In the genomic region with DNA sequence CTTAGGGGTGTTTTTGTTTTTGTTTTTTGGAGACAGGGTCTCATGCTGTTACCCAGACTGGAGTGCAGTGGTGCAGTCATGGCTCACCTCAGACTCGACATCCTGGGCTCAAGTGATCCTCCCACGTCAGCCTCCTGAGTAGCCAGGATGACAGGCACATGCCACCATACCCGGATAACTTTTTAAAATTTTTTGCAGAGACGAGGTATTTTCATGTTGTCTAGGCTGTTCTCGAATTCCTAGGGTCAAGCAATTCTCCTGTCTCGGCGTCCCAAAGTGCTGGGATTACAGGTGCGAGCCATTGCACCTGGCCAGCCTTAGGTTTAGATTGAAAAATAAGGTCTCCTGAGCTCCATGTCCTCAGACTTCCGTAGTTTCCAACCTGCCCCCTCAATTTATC, we compare ENCODE assay signal across 18 cellular contexts. TPM values are rescaled to one million over a fixed set of nuclear protein-coding genes. Genes with fewer than 3 reads are reported as not detected.
DNase-seq lines count a peak whose midpoint lies in the region; ATAC-seq, FAIRE-seq and TF ChIP-seq lines count a peak whose summit lies in the region.
"Had no signal": no experiment of that assay in that cellular context is flagged by ENCODE, and none has a peak within 500 bp of the region (broad histone marks: within the 10 kb centered on the region; RNA-seq: fewer than 3 reads in every experiment).

No MANE protein-coding gene starts in this region.

- dilution Hi-C loops in IMR-90 (cut with HindIII; ENCODE audit: low sequenced_read_pairs, unreplicated experiment), result no loop called here

- BruUV-seq in IMR-90 (replicated peaks; lab: Mats Ljungman, UMichigan), result no TSS peak

- no peaks in the 10 kb centered on the region for H3K27me3 ChIP-seq in IMR-90 (ENCODE audit: control insufficient read depth, insufficient read depth, low read length)
- no peaks in the 10 kb centered on the region for H3K27me3 ChIP-seq in trophoblast cell (ENCODE audit: insufficient read depth, low read length)

- no peak overlapping the region for H4K91ac ChIP-seq in IMR-90 (ENCODE audit: insufficient read depth, low read depth, low read length)
- no peak overlapping the region for H4K91ac ChIP-seq in trophoblast cell (ENCODE audit: low read depth, low read length)

- peak overlapping the region; percentile 1 for H3K27ac Mint-ChIP-seq in chondrocyte (ENCODE audit: unreplicated experiment)
- no peak overlapping the region for H3K27ac Mint-ChIP-seq in activated T-helper 2 cell treated with anti-CD3 and anti-CD28 coated beads, Interferon-gamma antibody, Interleukin-2, Interleukin-4, amounts not matched to agents 10 μg/mL and 5 μg/mL and 100 μg/mL, durations not matched to agents 14 hours and 24 hours and 36 hours
- H3K27ac Mint-ChIP-seq: B cell; CD4-positive, alpha-beta memory T cell had no signal

- H3K9me3 Mint-ChIP-seq in chondrocyte (ENCODE audit: low read depth), result no peaks in the 10 kb centered on the region
- no peaks in the 10 kb centered on the region for H3K9me3 Mint-ChIP-seq in activated T-helper 2 cell treated with anti-CD3 and anti-CD28 coated beads, Interferon-gamma antibody, Interleukin-2, Interleukin-4, amounts not matched to agents 10 μg/mL and 5 μg/mL and 100 μg/mL, durations not matched to agents 14 hours and 24 hours and 36 hours
- H3K9me3 Mint-ChIP-seq: CD4-positive, alpha-beta memory T cell had no signal

- no peak for DNase-seq in A549 (ENCODE audit: low read depth in 1 of 2, low spot score in 1 of 2)
- no peak for DNase-seq in IMR-90
- DNase-seq in chondrocyte (ENCODE audit: low spot score), result no peak
- DNase-seq in trophoblast cell, result peak; percentile 78 to 91
- DNase-seq in NCI-H2029 (lab: John Stamatoyannopoulos, UW), result no peak
- no peak for DNase-seq in activated T-helper 2 cell treated with anti-CD3 and anti-CD28 coated beads, Interferon-gamma antibody, Interleukin-2, Interleukin-4, amounts not matched to agents 10 μg/mL and 5 μg/mL and 100 μg/mL, durations not matched to agents 14 hours and 24 hours and 36 hours (ENCODE audit: low spot score)
- DNase-seq in NCI-H1436 (lab: John Stamatoyannopoulos, UW), result no peak
- DNase-seq: 8988T; CD4-positive, alpha-beta memory T cell; DND-41; GDM1 had no signal

- no peak overlapping the region for H3K23ac ChIP-seq in IMR-90 (ENCODE audit: low read depth, low read length)
- H3K23ac ChIP-seq in trophoblast cell (ENCODE audit: low read length), result no peak overlapping the region

- H4K20me1 ChIP-seq in IMR-90 (ENCODE audit: insufficient read depth, low read length), result peaks cover 2% of the 10 kb centered on the region; the same call in 1 of the 2 replicates

- TF ChIP-seq CTCF in A549 (IDR thresholded peaks at IDR 0.05), result no peak
- no peak for TF ChIP-seq CTCF in IMR-90 (conservative IDR thresholded peaks at IDR 0.05; ENCODE audit: low read depth, low read length)
- no peak for TF ChIP-seq CTCF in chondrocyte (IDR thresholded peaks at IDR 0.05)

- H3K9me3 ChIP-seq in A549 (no peaks in the 10 kb centered on the region), IMR-90 (ENCODE audit: control insufficient read depth, insufficient read depth, low read length) (no peaks in the 10 kb centered on the region), trophoblast cell (ENCODE audit: insufficient read depth, low read depth, low read length) (no peaks in the 10 kb centered on the region)

- no peaks in the 10 kb centered on the region for H3K36me3 Mint-ChIP-seq in chondrocyte (ENCODE audit: low read depth)
- no peaks in the 10 kb centered on the region for H3K36me3 Mint-ChIP-seq in activated T-helper 2 cell treated with anti-CD3 and anti-CD28 coated beads, Interferon-gamma antibody, Interleukin-2, Interleukin-4, amounts not matched to agents 10 μg/mL and 5 μg/mL and 100 μg/mL, durations not matched to agents 14 hours and 24 hours and 36 hours (ENCODE audit: low read depth)
- H3K36me3 Mint-ChIP-seq: CD4-positive, alpha-beta memory T cell had no signal

- H3K79me2 ChIP-seq in trophoblast cell (ENCODE audit: control insufficient read depth, insufficient read depth, low read length, poor library complexity), result no peaks in the 10 kb centered on the region

- H3K9ac ChIP-seq in IMR-90 (ENCODE audit: low read depth, low read length), result no peak overlapping the region
- H3K9ac ChIP-seq in trophoblast cell (ENCODE audit: low read length), result no peak overlapping the region

- H3K9me1 ChIP-seq in IMR-90 (ENCODE audit: insufficient read depth, low read length), result peaks cover 9% of the 10 kb centered on the region

- H3K4me3 Mint-ChIP-seq in chondrocyte (ENCODE audit: unreplicated experiment), result no peak overlapping the region
- no peak overlapping the region for H3K4me3 Mint-ChIP-seq in activated T-helper 2 cell treated with anti-CD3 and anti-CD28 coated beads, Interferon-gamma antibody, Interleukin-2, Interleukin-4, amounts not matched to agents 10 μg/mL and 5 μg/mL and 100 μg/mL, durations not matched to agents 14 hours and 24 hours and 36 hours (ENCODE audit: low read depth)
- H3K4me3 Mint-ChIP-seq: B cell; CD4-positive, alpha-beta memory T cell had no signal

- no peak overlapping the region for H2BK20ac ChIP-seq in IMR-90 (ENCODE audit: low read depth, low read length)

- H3K4me1 ChIP-seq in A549 (peaks cover 47% of the 10 kb centered on the region), IMR-90 (ENCODE audit: control insufficient read depth, insufficient read depth, low read length) (peaks cover 11% of the 10 kb centered on the region), trophoblast cell (ENCODE audit: control insufficient read depth in 1 of 2, insufficient read depth in 2 of 2, low read length in 2 of 2) (peaks cover 0 to 3% of the 10 kb centered on the region in 2 experiments)

- POLR2A ChIA-PET in A549 (lab: Yijun Ruan, JAX) (interaction anchor here (0.8 kb wide), 1 partner anchor 13 kb away, joined by 3 read pairs; no protein-coding TSS in a partner anchor), IMR-90 (lab: Charles Lee; ENCODE audit: unreplicated experiment) (interaction anchor here (1.1 kb wide), 1 partner anchor 14 kb away, joined by 3 read pairs; the partner anchor contains the start of gene ANXA2)

- H3K4me3 ChIP-seq in A549, result no peak overlapping the region
- H3K4me3 ChIP-seq in IMR-90 (ENCODE audit: insufficient read depth, low read depth, low read length), result no peak overlapping the region
- no peak overlapping the region for H3K4me3 ChIP-seq in trophoblast cell (ENCODE audit: low read depth, low read length)

- no peak overlapping the region for H4K8ac ChIP-seq in IMR-90 (ENCODE audit: low read depth in 2 of 2, low read length in 2 of 2)
- no peak overlapping the region for H4K8ac ChIP-seq in trophoblast cell (ENCODE audit: low read depth, low read length)

- H4K5ac ChIP-seq in IMR-90 (ENCODE audit: low read depth, low read length), result no peak overlapping the region

- H2BK12ac ChIP-seq in trophoblast cell (ENCODE audit: low read length), result no peak overlapping the region

- H3K4ac ChIP-seq in IMR-90 (ENCODE audit: low read depth, low read length), result 0 out of 2 replicates have a peak overlapping the region, but pooled peaks have one; percentile 7
- H3K4ac ChIP-seq in trophoblast cell (ENCODE audit: low read depth, low read length), result no peak overlapping the region

- no peak overlapping the region for H4K12ac ChIP-seq in trophoblast cell (ENCODE audit: low read depth, low read length)

- H3K36me3 ChIP-seq in IMR-90 (ENCODE audit: control insufficient read depth, insufficient read depth, low read length) (no peaks in the 10 kb centered on the region), trophoblast cell (ENCODE audit: control insufficient read depth in 1 of 2, insufficient read depth in 2 of 2, low read length in 2 of 2) (no peaks in the 10 kb centered on the region)

- H3K27ac ChIP-seq in A549 (peak overlapping the region; percentile 13 to 90; a peak in 4 of 6 replicates), IMR-90 (ENCODE audit: insufficient read depth, low read length) (no peak overlapping the region), trophoblast cell (ENCODE audit: low read depth, low read length) (no peak overlapping the region)
- H3K27ac ChIP-seq: C4-2B, HL-60 had no signal

- H2AFZ ChIP-seq in IMR-90 (replicated peaks; ENCODE audit: low read length, poor library complexity), result no peak overlapping the region
- H2AFZ ChIP-seq in trophoblast cell (ENCODE audit: insufficient read depth, low read length, poor library complexity), result no peak overlapping the region

- TF ChIP-seq POLR2A in A549 (IDR thresholded peaks at IDR 0.05; ENCODE audit: low read length) (no peak), IMR-90 (IDR thresholded peaks at IDR 0.05; ENCODE audit: low read depth, low read length) (no peak)

- ATAC-seq in A549, result no peak
- ATAC-seq in IMR-90 (ENCODE audit: low read depth), result no peak
- ATAC-seq: HCT116 had no signal

- H3K4me2 ChIP-seq in A549 (no peak overlapping the region), IMR-90 (ENCODE audit: low read depth, low read length) (no peak overlapping the region), trophoblast cell (ENCODE audit: low read length) (no peak overlapping the region)

- intact Hi-C loops in IMR-90 (cut with micrococcal nuclease), result no loop called here
- intact Hi-C loops in activated T-helper 2 cell treated with anti-CD3 and anti-CD28 coated beads, Interferon-gamma antibody, Interleukin-2, Interleukin-4, amounts not matched to agents 10 μg/mL and 5 μg/mL and 100 μg/mL, durations not matched to agents 14 hours and 24 hours and 36 hours (cut with micrococcal nuclease), result no loop called here

- H3K27me3 Mint-ChIP-seq in chondrocyte (ENCODE audit: low read depth), result no peaks in the 10 kb centered on the region
- H3K27me3 Mint-ChIP-seq in activated T-helper 2 cell treated with anti-CD3 and anti-CD28 coated beads, Interferon-gamma antibody, Interleukin-2, Interleukin-4, amounts not matched to agents 10 μg/mL and 5 μg/mL and 100 μg/mL, durations not matched to agents 14 hours and 24 hours and 36 hours (ENCODE audit: low read depth), result no peaks in the 10 kb centered on the region
- H3K27me3 Mint-ChIP-seq: B cell; CD4-positive, alpha-beta memory T cell had no signal

- H3K18ac ChIP-seq in IMR-90 (ENCODE audit: low read depth, low read length) (no peak overlapping the region), trophoblast cell (ENCODE audit: low read length) (no peak overlapping the region)

- H3K14ac ChIP-seq in IMR-90 (replicated peaks; ENCODE audit: low read depth, low read length) (no peak overlapping the region), trophoblast cell (ENCODE audit: low read length) (no peak overlapping the region)

- in situ Hi-C loops in IMR-90 (cut with MboI; ENCODE audit: low sequenced_read_pairs), result no loop called here

- no peak overlapping the region for H2AK9ac ChIP-seq in IMR-90 (replicated peaks; ENCODE audit: low read depth, low read length, poor library complexity)

- CTCF ChIA-PET in A549 (lab: Yijun Ruan, JAX), result interaction anchor here (0.7 to 4.5 kb wide), 5 partner anchors 18 to 226 kb away, joined by 3 to 20 read pairs (median 4); no protein-coding TSS in a partner anchor
- CTCF ChIA-PET in IMR-90 (lab: Yijun Ruan, JAX), result no interaction called here

- H2BK5ac ChIP-seq in IMR-90 (ENCODE audit: low read depth, low read length, poor library complexity, severe bottlenecking) (no peak overlapping the region), trophoblast cell (ENCODE audit: low read depth, low read length, poor library complexity) (no peak overlapping the region)

- no peak for TF ChIP-seq RAD21 in A549 (conservative IDR thresholded peaks at IDR 0.05 in 1 of 2, IDR thresholded peaks at IDR 0.05 in 1 of 2)
- TF ChIP-seq RAD21 in IMR-90 (IDR thresholded peaks at IDR 0.05; ENCODE audit: low read length), result no peak

- no peak for TF ChIP-seq EP300 in A549 (IDR thresholded peaks at IDR 0.05)

- H3K4me1 Mint-ChIP-seq in chondrocyte (ENCODE audit: low read depth), result peaks cover 48% of the 10 kb centered on the region
- H3K4me1 Mint-ChIP-seq in activated T-helper 2 cell treated with anti-CD3 and anti-CD28 coated beads, Interferon-gamma antibody, Interleukin-2, Interleukin-4, amounts not matched to agents 10 μg/mL and 5 μg/mL and 100 μg/mL, durations not matched to agents 14 hours and 24 hours and 36 hours (ENCODE audit: low read depth), result peaks cover 12% of the 10 kb centered on the region

- FAIRE-seq in A549 (lab: Jason Lieb, UNC), result no peak
- FAIRE-seq: D721Med, GM12892, H54 had no signal

- no peak overlapping the region for H2BK15ac ChIP-seq in IMR-90 (ENCODE audit: low read depth, low read length)

- H3K79me1 ChIP-seq in IMR-90 (ENCODE audit: low read depth in 1 of 2, low read length in 2 of 2) (peaks cover 0 to 10% of the 10 kb centered on the region in 2 experiments; a peak in 2 of 4 replicates), trophoblast cell (ENCODE audit: low read length) (no peaks in the 10 kb centered on the region)

- no peak overlapping the region for H3K56ac ChIP-seq in IMR-90 (ENCODE audit: extremely low read depth, insufficient read depth, low read length)

- WGBS in A549 (ENCODE audit: missing lambda C conversion rate), result 81% methylated on average over 9 of the region's 9 CpGs
- WGBS in IMR-90 (ENCODE audit: extremely low coverage in 2 of 2, insufficient read length in 1 of 2), 2 experiments, result 92% methylated on average over 3 of the region's 9 CpGs; no CpG with 5 or more reads in 1 of the 2 experiments
- WGBS in trophoblast cell (ENCODE audit: extremely low coverage, insufficient coverage, insufficient read length), result no CpG with 5 or more reads among the region's 9 CpGs

- H2AK5ac ChIP-seq in IMR-90 (ENCODE audit: low read depth, low read length) (no peak overlapping the region), trophoblast cell (ENCODE audit: low read length) (no peak overlapping the region)

- no peak overlapping the region for H2BK120ac ChIP-seq in IMR-90 (ENCODE audit: low read depth, low read length)
- H2BK120ac ChIP-seq in trophoblast cell (ENCODE audit: insufficient read depth, low read length, poor library complexity), result no peak overlapping the region

RNA-seq across cellular contexts. Expression of gene ANXA2, which starts 14.2 kb away (rescaled TPM):
- 5,725 and 5,746 TPM in 2 replicates for polyA plus RNA-seq in A549 (2011; rRNA removed)
- polyA plus RNA-seq in A549 (2012; cell fraction: cytosol; rRNA removed), result 4,340 and 4,409 TPM in 2 replicates
- polyA plus RNA-seq in A549 (2012; cell fraction: nucleus; rRNA removed), result 2,599 and 4,127 TPM in 2 replicates
- 4,707 to 5,021 TPM (median 4,900 TPM) in 3 replicates for polyA plus RNA-seq in A549 (2017; fragmentation: RNase III; extraction: RNeasy Plus Mini Kit Qiagen cat#74134 plus additional on column Dnase treatment)
- 4,094 and 4,183 TPM in 2 replicates for polyA minus RNA-seq in A549 (2011; rRNA and poly(A)+ RNA removed)
- 6,979 and 8,412 TPM in 2 replicates for total RNA-seq in IMR-90 (2012; rRNA removed)
- 6,722 and 7,454 TPM in 2 replicates for polyA plus RNA-seq in IMR-90 (2012; rRNA removed)
- 2,230 and 5,114 TPM in 2 replicates for polyA plus RNA-seq in IMR-90 (2012; cell fraction: cytosol; rRNA removed)
- polyA plus RNA-seq in IMR-90 (2012; cell fraction: nucleus; rRNA removed; ENCODE audit: low replicate concordance), result 764 and 3,092 TPM in 2 replicates
- 2,649 to 2,819 TPM (median 2,779 TPM) in 3 replicates for total RNA-seq in chondrocyte
- polyA plus RNA-seq in trophoblast cell (2013), result 2,156 and 2,172 TPM in 2 replicates
- total RNA-seq in activated T-helper 2 cell treated with anti-CD3 and anti-CD28 coated beads, Interferon-gamma antibody, Interleukin-2, Interleukin-4, amounts not matched to agents 10 μg/mL and 5 μg/mL and 100 μg/mL, durations not matched to agents 14 hours and 24 hours and 36 hours, result 262 and 267 TPM in 2 replicates

Comparison
In these comparisons a context has a peak if more than half of its experiments do, and no peak if none do; other contexts are left out.
1. DNase-seq: peak in trophoblast cell (2 of 2); none in A549 (0 of 2), IMR-90 (single experiment), chondrocyte (single experiment), NCI-H2029 (single experiment), activated T-helper 2 cell treated with anti-CD3 and anti-CD28 coated beads, Interferon-gamma antibody, Interleukin-2, Interleukin-4, amounts not matched to agents 10 μg/mL and 5 μg/mL and 100 μg/mL, durations not matched to agents 14 hours and 24 hours and 36 hours (single experiment) and NCI-H1436 (single experiment).
2. H3K27ac ChIP-seq: peak in A549 (2 of 2); none in IMR-90 (single experiment) and trophoblast cell (single experiment).